ENCODE assay signal across 1 cellular context in the genomic region with DNA sequence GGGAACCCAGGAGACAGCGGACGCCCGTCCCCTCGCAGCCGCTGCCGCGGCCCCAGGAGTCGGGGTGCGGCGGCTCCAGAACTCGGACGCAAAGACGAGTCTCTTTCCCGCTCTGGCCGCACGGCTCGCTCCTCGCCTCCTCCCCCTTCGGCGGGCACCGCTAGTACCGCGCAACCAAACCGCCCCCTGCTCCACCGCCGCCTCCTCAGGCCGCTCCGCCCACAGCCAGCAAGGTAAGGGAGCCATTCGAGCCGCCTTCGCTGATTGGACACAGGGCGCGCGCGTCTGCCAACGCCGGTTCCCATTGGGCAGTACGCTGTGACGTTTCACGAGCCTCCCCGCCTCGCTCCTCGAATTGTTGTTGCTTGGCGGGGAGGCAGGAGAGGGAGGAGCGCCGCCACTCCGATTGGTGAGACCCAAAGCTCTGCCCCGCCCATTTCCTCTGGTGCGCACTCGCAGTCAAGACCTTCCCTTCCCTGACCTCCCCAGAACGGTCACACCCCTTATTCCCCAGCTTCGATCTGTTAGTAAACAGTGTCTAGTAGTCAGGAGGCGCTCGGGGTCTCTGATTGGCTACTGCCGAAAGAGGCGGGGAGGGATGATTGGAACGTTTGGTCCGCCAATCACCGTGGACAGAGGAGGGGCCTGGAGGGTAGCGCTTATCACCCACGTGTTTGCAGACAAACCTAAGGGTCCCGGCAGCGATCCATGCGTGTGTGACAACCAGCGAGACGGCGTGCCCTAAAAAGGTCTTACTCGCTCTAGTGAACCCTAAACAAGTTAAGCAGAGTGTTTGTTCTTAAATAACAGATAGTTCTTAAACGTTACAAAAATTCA.
TF ChIP-seq lines count a peak whose summit lies in the region.

TSS of gene RPS6KA5 (minus strand) at position 170 of the 837 bp plus-strand sequence. CDS start 207 bp downstream, outside the sequence.

TF ChIP-seq in HEK293, 187 proteins besides CTCF, POLR2A, EP300 and RAD21 (continued from another document and continues in another):
- peak; percentile 61 for TF ChIP-seq ZNF692 (tag by site-specific recombination; IDR thresholded peaks at IDR 0.05)
- TF ChIP-seq ZBTB8A (tag by site-specific recombination; IDR thresholded peaks at IDR 0.05) = peak; percentile 83
- no peak for TF ChIP-seq PRDM2 (tag by site-specific recombination; IDR thresholded peaks at IDR 0.05; ENCODE audit: borderline replicate concordance)
- no peak for TF ChIP-seq ZNF621 (tag by site-specific recombination; IDR thresholded peaks at IDR 0.05)
- no peak for TF ChIP-seq RBAK (tag by site-specific recombination; IDR thresholded peaks at IDR 0.05)
- TF ChIP-seq OVOL3 (tag by site-specific recombination; IDR thresholded peaks at IDR 0.05) = no peak
- TF ChIP-seq ZNF76 (tag by site-specific recombination; IDR thresholded peaks at IDR 0.05; ENCODE audit: borderline replicate concordance, low read depth) = peak; percentile 44; the same call in 1 of the 2 replicates
- TF ChIP-seq ZNF354C (tag by site-specific recombination; IDR thresholded peaks at IDR 0.05; ENCODE audit: borderline replicate concordance, low read depth) = no peak
- no peak for TF ChIP-seq ZNF174 (tag by site-specific recombination; IDR thresholded peaks at IDR 0.05)
- TF ChIP-seq ZBTB26 (tag by site-specific recombination; optimal IDR thresholded peaks at IDR 0.05) = peak; percentile 97
- no peak for TF ChIP-seq ZNF48 (tag by site-specific recombination; IDR thresholded peaks at IDR 0.05)
- no peak for TF ChIP-seq ZSCAN4 (tag by site-specific recombination; IDR thresholded peaks at IDR 0.05)
- TF ChIP-seq ZNF645 (tag by site-specific recombination; IDR thresholded peaks at IDR 0.05) = no peak
- TF ChIP-seq SP2 (tag by site-specific recombination; IDR thresholded peaks at IDR 0.05) = peak; percentile 99
- TF ChIP-seq MYNN (tag by site-specific recombination; IDR thresholded peaks at IDR 0.05; ENCODE audit: borderline replicate concordance) = no peak
- TF ChIP-seq ZFP69B (tag by site-specific recombination; IDR thresholded peaks at IDR 0.05) = peak; percentile 70; the same call in 1 of the 2 replicates
- no peak for TF ChIP-seq ZNF571 (tag by site-specific recombination; IDR thresholded peaks at IDR 0.05)
- no peak for TF ChIP-seq TRIM28 (IDR thresholded peaks at IDR 0.05; ENCODE audit: borderline replicate concordance, low read length)
- TF ChIP-seq ZNF362 (tag by site-specific recombination; IDR thresholded peaks at IDR 0.05) = no peak
- no peak for TF ChIP-seq ZNF23 (tag by site-specific recombination; IDR thresholded peaks at IDR 0.05; ENCODE audit: borderline replicate concordance)
- peak; percentile 96 for TF ChIP-seq KLF16 (tag by site-specific recombination; IDR thresholded peaks at IDR 0.05)
- peak; percentile 92 for TF ChIP-seq ZNF561 (tag by site-specific recombination; IDR thresholded peaks at IDR 0.05; ENCODE audit: borderline replicate concordance)
- no peak; the same call in none of the 2 replicates for TF ChIP-seq INSM2 (tag by site-specific recombination; IDR thresholded peaks at IDR 0.05)
- peak; percentile 70 for TF ChIP-seq KLF1 (tag by site-specific recombination; IDR thresholded peaks at IDR 0.05)
- no peak for TF ChIP-seq ZNF555 (tag by site-specific recombination; conservative IDR thresholded peaks at IDR 0.05)
- peak; percentile 72; the same call in 1 of the 2 replicates for TF ChIP-seq ZNF639 (tag by site-specific recombination; IDR thresholded peaks at IDR 0.05)
- no peak for TF ChIP-seq ZNF777 (tag by site-specific recombination; IDR thresholded peaks at IDR 0.05; ENCODE audit: borderline replicate concordance)
- TF ChIP-seq GLIS1 (tag by site-specific recombination; IDR thresholded peaks at IDR 0.05) = peak; percentile 89
- TF ChIP-seq ZNF792 (tag by site-specific recombination; IDR thresholded peaks at IDR 0.05) = 0 out of 2 replicates have a peak, but pooled peaks have one; percentile 35
- TF ChIP-seq, protein P1, sequence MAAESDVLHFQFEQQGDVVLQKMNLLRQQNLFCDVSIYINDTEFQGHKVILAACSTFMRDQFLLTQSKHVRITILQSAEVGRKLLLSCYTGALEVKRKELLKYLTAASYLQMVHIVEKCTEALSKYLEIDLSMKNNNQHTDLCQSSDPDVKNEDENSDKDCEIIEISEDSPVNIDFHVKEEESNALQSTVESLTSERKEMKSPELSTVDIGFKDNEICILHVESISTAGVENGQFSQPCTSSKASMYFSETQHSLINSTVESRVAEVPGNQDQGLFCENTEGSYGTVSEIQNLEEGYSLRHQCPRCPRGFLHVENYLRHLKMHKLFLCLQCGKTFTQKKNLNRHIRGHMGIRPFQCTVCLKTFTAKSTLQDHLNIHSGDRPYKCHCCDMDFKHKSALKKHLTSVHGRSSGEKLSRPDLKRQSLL (tag by site-specific recombination; IDR thresholded peaks at IDR 0.05) = peak; percentile 98
- no peak; the same call in none of the 2 replicates for TF ChIP-seq REST (tag by site-specific recombination; IDR thresholded peaks at IDR 0.05)
